ENCODE assay signal across 18 cellular contexts in genomic region chr5:149153193-149153750, GRCh38. TPM values are rescaled to one million over a fixed set of nuclear protein-coding genes. Genes with fewer than 3 reads are reported as not detected.
DNase-seq lines count a peak whose midpoint lies in the region; ATAC-seq, FAIRE-seq and TF ChIP-seq lines count a peak whose summit lies in the region.
"Had no signal": no experiment of that assay in that cellular context is flagged by ENCODE, and none has a peak within 500 bp of the region (broad histone marks: within the 10 kb centered on the region; RNA-seq: fewer than 3 reads in every experiment).

No MANE protein-coding gene starts in this region.

- 94% methylated on average over 4 of the region's 4 CpGs for WGBS in suprapubic skin

- no TSS peak for BruUV-seq in PC-9 (replicated peaks; lab: Mats Ljungman, UMichigan)

- FAIRE-seq in frontal cortex (lab: Jason Lieb, UNC): no peak
- FAIRE-seq: D721Med, H1 had no signal

- H3K4me3 Mint-ChIP-seq in glutamatergic neuron (ENCODE audit: unreplicated experiment): peak overlapping the region; percentile 55
- H3K4me3 Mint-ChIP-seq: effector memory CD8-positive, alpha-beta T cell; naive B cell had no signal

- TF ChIP-seq CTCF in PC-9 (conservative IDR thresholded peaks at IDR 0.05) (no peak), glutamatergic neuron (IDR thresholded peaks at IDR 0.05; ENCODE audit: partially characterized antibody, unreplicated experiment) (no peak), suprapubic skin (IDR thresholded peaks at IDR 0.05) (no peak)

- H4K20me1 ChIP-seq in PC-9 (ENCODE audit: insufficient read depth): no peaks in the 10 kb centered on the region

- no peak for ATAC-seq in HG02970 (IDR thresholded peaks at IDR 0.05; ENCODE audit: low FRiP score, unreplicated experiment)
- ATAC-seq: effector memory CD8-positive, alpha-beta T cell had no signal

- no peaks in the 10 kb centered on the region for H3K9me2 ChIP-seq in PC-9 (ENCODE audit: insufficient read depth)

- TF ChIP-seq POLR2A in suprapubic skin (IDR thresholded peaks at IDR 0.05): no peak

- no peak overlapping the region for H3K4me3 ChIP-seq in PC-9
- H3K4me3 ChIP-seq in suprapubic skin: no peak overlapping the region
- H3K4me3 ChIP-seq: SK-N-MC had no signal

- no peak overlapping the region for H2AFZ ChIP-seq in PC-9

- CTCF ChIA-PET in PC-9 (lab: Charles Lee): interaction anchor here (0.5 kb wide), 1 partner anchor 1169 kb away, joined by 4 read pairs; no protein-coding TSS in a partner anchor

- POLR2A ChIA-PET in PC-9 (lab: Charles Lee; ENCODE audit: unreplicated experiment): no interaction called here

- peaks cover 9% of the 10 kb centered on the region for H3K9me3 Mint-ChIP-seq in glutamatergic neuron (ENCODE audit: unreplicated experiment)
- H3K9me3 Mint-ChIP-seq: effector memory CD8-positive, alpha-beta T cell; naive B cell had no signal

- H3K9me3 ChIP-seq in PC-9 (ENCODE audit: insufficient read depth, low read depth): no peaks in the 10 kb centered on the region
- H3K9me3 ChIP-seq in suprapubic skin: no peaks in the 10 kb centered on the region

- peak overlapping the region; percentile 93 for H3K27ac Mint-ChIP-seq in glutamatergic neuron (ENCODE audit: unreplicated experiment)
- H3K27ac Mint-ChIP-seq: effector memory CD8-positive, alpha-beta T cell had no signal

- no peaks in the 10 kb centered on the region for H3K27me3 ChIP-seq in PC-9 (ENCODE audit: insufficient read depth, low read depth)
- no peaks in the 10 kb centered on the region for H3K27me3 ChIP-seq in suprapubic skin
- H3K27me3 ChIP-seq: brain microvascular endothelial cell had no signal

- TF ChIP-seq EP300 in suprapubic skin (IDR thresholded peaks at IDR 0.05): no peak

- DNase-seq in NOMO-1 treated with DMSO at 0.1 percent for 48 hours (lab: John Stamatoyannopoulos, UW; ENCODE audit: unreplicated experiment) (peak; percentile 41), NOMO-1 treated with dmso at 0.1 percent for 144 hours (lab: John Stamatoyannopoulos, UW; ENCODE audit: unreplicated experiment) (no peak), PC-9 (no peak), glutamatergic neuron (no peak), suprapubic skin (ENCODE audit: low spot score in 2 of 2) (no peak), UCSD-AML1 (lab: John Stamatoyannopoulos, UW; ENCODE audit: unreplicated experiment) (no peak), frontal cortex (ENCODE audit: low spot score in 2 of 2) (no peak)
- DNase-seq: ACHN; activated effector memory CD4-positive, alpha-beta T cell treated with Interleukin-2 at 50 U/mL for 16 hours; brain microvascular endothelial cell; effector memory CD8-positive, alpha-beta T cell; KBM-7; naive B cell; stimulated activated naive CD4-positive, alpha-beta T cell treated with Interleukin-2 at 50 U/mL for 16 hours had no signal

- H3K79me2 ChIP-seq in PC-9 (ENCODE audit: low read depth): peaks cover 100% of the 10 kb centered on the region

- intact Hi-C loops in PC-9 (cut with micrococcal nuclease; ENCODE audit: unreplicated experiment): no loop called here

- H3K4me1 ChIP-seq in PC-9 (replicated peaks; ENCODE audit: insufficient read depth) (peaks cover 59% of the 10 kb centered on the region), suprapubic skin (peaks cover 26% of the 10 kb centered on the region)

- H3K27ac ChIP-seq in PC-9 (peak overlapping the region; percentile 74), suprapubic skin (peak overlapping the region; percentile 57)
- H3K27ac ChIP-seq: SK-N-MC had no signal

- H3K36me3 ChIP-seq in PC-9 (ENCODE audit: low read depth): 0 out of 2 replicates have a peak, but pooled peaks cover 15% of the 10 kb centered on the region
- H3K36me3 ChIP-seq in suprapubic skin: no peaks in the 10 kb centered on the region
- H3K36me3 ChIP-seq: brain microvascular endothelial cell had no signal

- peaks cover 36% of the 10 kb centered on the region for H3F3A ChIP-seq in PC-9 (ENCODE audit: insufficient read depth, low read depth)

- no peaks in the 10 kb centered on the region for H3K36me3 Mint-ChIP-seq in glutamatergic neuron (ENCODE audit: unreplicated experiment)
- H3K36me3 Mint-ChIP-seq: naive B cell had no signal

- peaks cover 39% of the 10 kb centered on the region for H3K4me1 Mint-ChIP-seq in glutamatergic neuron (ENCODE audit: low read depth, unreplicated experiment)
- H3K4me1 Mint-ChIP-seq: naive B cell had no signal

- H3K27me3 Mint-ChIP-seq in glutamatergic neuron (ENCODE audit: unreplicated experiment): peaks cover 9% of the 10 kb centered on the region

- H3K4me2 ChIP-seq in PC-9: peak overlapping the region; percentile 9; the same call in 1 of the 2 replicates

RNA-seq across cellular contexts. Expression of gene ABLIM3, which starts 12.0 kb away (rescaled TPM):
- total RNA-seq in PC-9 (2021): 101 and 111 TPM in 2 replicates
- total RNA-seq in glutamatergic neuron (ENCODE audit: unreplicated experiment): 19.0 TPM
- 10 to 100 TPM in 2 of 4 donors, 1 to 10 TPM in 2; 4.7 to 22.6 (median 13.4) TPM for total RNA-seq in suprapubic skin
- total RNA-seq in frontal cortex: 10.6 TPM
